ENCODE assay signal across 10 cellular contexts in the genomic region with DNA sequence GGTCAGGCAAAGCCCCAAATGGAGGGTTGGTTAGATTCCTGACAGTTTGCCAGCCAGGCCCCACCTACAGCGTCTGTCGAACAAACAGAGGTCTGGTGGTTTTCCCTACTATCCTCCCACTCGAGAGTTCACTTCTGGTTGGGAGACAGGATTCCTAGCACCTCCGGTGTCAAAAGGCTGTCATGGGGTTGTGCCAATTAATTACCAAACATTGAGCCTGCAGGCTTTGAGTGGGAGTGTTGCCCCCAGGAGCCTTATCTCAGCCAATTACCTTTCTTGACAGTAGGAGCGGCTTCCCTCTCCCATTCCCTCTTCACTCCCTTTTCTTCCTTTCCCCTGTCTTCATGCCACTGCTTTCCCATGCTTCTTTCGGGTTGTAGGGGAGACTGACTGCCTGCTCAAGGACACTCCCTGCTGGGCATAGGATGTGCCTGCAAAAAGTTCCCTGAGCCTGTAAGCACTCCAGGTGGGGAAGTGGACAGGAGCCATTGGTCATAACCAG. TPM values are rescaled to one million over a fixed set of nuclear protein-coding genes. Genes with fewer than 3 reads are reported as not detected.
DNase-seq lines count a peak whose midpoint lies in the region; ATAC-seq, FAIRE-seq and TF ChIP-seq lines count a peak whose summit lies in the region.
"Had no signal": no experiment of that assay in that cellular context is flagged by ENCODE, and none has a peak within 500 bp of the region (broad histone marks: within the 10 kb centered on the region; RNA-seq: fewer than 3 reads in every experiment).

No MANE protein-coding gene starts in this region.

- no peaks in the 10 kb centered on the region for H3K79me1 ChIP-seq in H1 (ENCODE audit: low read depth, low read length)

- H4K8ac ChIP-seq in H1 (ENCODE audit: extremely low read depth, insufficient read depth, low read length), result no peak overlapping the region

- ATAC-seq in T-cell (replicated peaks in 1 of 4), result no peak

- H3K4me1 Mint-ChIP-seq in neural crest cell (no peaks in the 10 kb centered on the region), T-cell (peaks cover 7 to 16% (median 13%) of the 10 kb centered on the region in 3 donors)

- H3K56ac ChIP-seq in H1 (replicated peaks; ENCODE audit: insufficient read length, low read depth, low read length), result no peak overlapping the region

- H3K36me3 Mint-ChIP-seq in neural crest cell (ENCODE audit: low read depth), result peaks cover 11% of the 10 kb centered on the region
- peaks cover 43% of the 10 kb centered on the region for H3K36me3 Mint-ChIP-seq in T-cell

- H3K4ac ChIP-seq in H1 (replicated peaks; ENCODE audit: insufficient read length, low read depth, low read length), result no peak overlapping the region

- CTCF ChIA-PET in H1 (lab: Charles Lee; ENCODE audit: partially characterized antibody) (interaction anchor here (0.5 to 1.2 kb wide), 5 partner anchors 13 to 53 kb away, joined by 3 read pairs; no protein-coding TSS in a partner anchor), T-cell (lab: Charles Lee) (no interaction called here)

- no peak overlapping the region for H3K18ac ChIP-seq in H1 (ENCODE audit: extremely low read depth, low read length)

- no peak for TF ChIP-seq EP300 in H1 (IDR thresholded peaks at IDR 0.05; ENCODE audit: borderline replicate concordance in 1 of 2, low read depth in 2 of 2, low read length in 2 of 2)

- H4K5ac ChIP-seq in H1 (ENCODE audit: insufficient read length, low read depth, low read length), result no peak overlapping the region

- H4K91ac ChIP-seq in H1 (replicated peaks; ENCODE audit: insufficient read length, low read length), result no peak overlapping the region

- H3K27me3 Mint-ChIP-seq in neural crest cell (ENCODE audit: low read depth), result no peaks in the 10 kb centered on the region
- no peaks in the 10 kb centered on the region for H3K27me3 Mint-ChIP-seq in T-cell

- peak; percentile 39 to 47; a peak in 3 of 4 replicates for TF ChIP-seq RAD21 in H1 (IDR thresholded peaks at IDR 0.05 in 1 of 2, conservative IDR thresholded peaks at IDR 0.05 in 1 of 2; ENCODE audit: low read depth in 2 of 2, low read length in 2 of 2)

- POLR2A ChIA-PET in H1 (lab: Charles Lee; ENCODE audit: partially characterized antibody), result interaction anchor here (1.1 kb wide), 1 partner anchor 37 kb away, joined by 3 read pairs; no protein-coding TSS in a partner anchor
- POLR2A ChIA-PET in T-cell (lab: Charles Lee), result no interaction called here

- peaks cover 0 to 7% of the 10 kb centered on the region in 2 experiments for H4K20me1 ChIP-seq in H1 (replicated peaks in 1 of 2; ENCODE audit: control insufficient read depth in 1 of 2, insufficient read depth in 2 of 2, low read length in 2 of 2)

- H2BK12ac ChIP-seq in H1 (ENCODE audit: low read depth, low read length), result no peak overlapping the region

- no peak overlapping the region for H3K23ac ChIP-seq in H1 (ENCODE audit: insufficient read length)

- intact Hi-C loops in lower leg skin (cut with DNase I; ENCODE audit: low total_unique reads), result no loop called here

- H3K27ac Mint-ChIP-seq in neural crest cell (ENCODE audit: unreplicated experiment), result no peak overlapping the region
- peak overlapping the region in 1 of 2 donors; percentile 36 for H3K27ac Mint-ChIP-seq in T-cell

- no peak overlapping the region for H2AFZ ChIP-seq in H1 (ENCODE audit: low read length)

- peaks cover 9 to 63% (median 57%) of the 10 kb centered on the region in 4 experiments for H3K36me3 ChIP-seq in H1 (ENCODE audit: control insufficient read depth in 2 of 4, insufficient read depth in 4 of 4, low read length in 3 of 4)

- 89% methylated on average over 6 of the region's 6 CpGs; no CpG with 5 or more reads in 1 of the 2 experiments for WGBS in H1 (ENCODE audit: extremely low coverage in 1 of 2, insufficient coverage in 1 of 2, insufficient read length in 1 of 2, insufficient replicate concordance in 2 of 2, low coverage in 1 of 2, low lambda C conversion rate in 2 of 2, missing lambda C conversion rate in 1 of 2), 2 experiments
- 34 to 40% methylated on average over 6 of the region's 6 CpGs for WGBS in lower leg skin, 2 donors

- no peak overlapping the region for H2AK5ac ChIP-seq in H1 (ENCODE audit: low read depth, low read length)

- no peak overlapping the region for H3K4me3 ChIP-seq in H1 (ENCODE audit: extremely low read depth in 1 of 4, insufficient read depth in 2 of 4, low read depth in 3 of 4, low read length in 4 of 4)
- H3K4me3 ChIP-seq in lower leg skin (ENCODE audit: low read depth, poor library complexity, severe bottlenecking), result no peak overlapping the region
- H3K4me3 ChIP-seq: thyroid gland had no signal

- H3K4me1 ChIP-seq in H1 (replicated peaks in 1 of 4; ENCODE audit: control insufficient read depth in 3 of 4, insufficient read depth in 4 of 4, low read length in 3 of 4), result no peaks in the 10 kb centered on the region

- no peak overlapping the region for H2BK5ac ChIP-seq in H1 (ENCODE audit: low read depth, low read length)

- H3K27me3 ChIP-seq in H1 (replicated peaks in 1 of 4; ENCODE audit: control insufficient read depth in 3 of 4, extremely low read depth in 1 of 4, insufficient read depth in 3 of 4, low read length in 3 of 4), result no peaks in the 10 kb centered on the region
- H3K27me3 ChIP-seq: thyroid gland had no signal

- in situ Hi-C loops in G401 (cut with HindIII; ENCODE audit: low sequenced_read_pairs), result no loop called here

- H3K9ac ChIP-seq in H1 (replicated peaks in 1 of 4; ENCODE audit: extremely low read depth in 1 of 4, low read depth in 3 of 4, low read length in 3 of 4), result no peak overlapping the region

- no peaks in the 10 kb centered on the region for H3K79me2 ChIP-seq in H1 (ENCODE audit: control insufficient read depth in 1 of 2, insufficient read depth in 2 of 2, low read length in 2 of 2)

- H3K23me2 ChIP-seq in H1 (ENCODE audit: low read depth, low read length), result no peaks in the 10 kb centered on the region

- DNase-seq in G401 (ENCODE audit: low spot score) (peak; percentile 40), M059J (ENCODE audit: low read depth) (peak; percentile 47), H1 (ENCODE audit: low read depth in 1 of 2, low spot score in 2 of 2) (no peak), neural crest cell (ENCODE audit: low read depth, low spot score) (no peak), lower leg skin (ENCODE audit: low spot score in 2 of 2) (no peak), NCI-H146 treated with DMSO at 0.1 percent for 48 hours (lab: John Stamatoyannopoulos, UW; ENCODE audit: unreplicated experiment) (no peak), T-cell (no peak), CD1c-positive myeloid dendritic cell (ENCODE audit: extremely low spot score) (no peak)
- DNase-seq: activated T-cell treated with anti-CD3 and anti-CD28 coated beads, Interleukin-2, amount 50 U/mL, for 1 hour had no signal

- H3K9me3 Mint-ChIP-seq in neural crest cell (no peaks in the 10 kb centered on the region), T-cell (no peaks in the 10 kb centered on the region)

- no peaks in the 10 kb centered on the region for H3K9me3 ChIP-seq in H1 (ENCODE audit: insufficient read depth in 2 of 2, low read depth in 1 of 2, low read length in 1 of 2)
- H3K9me3 ChIP-seq: thyroid gland had no signal

- no peak overlapping the region for H2BK15ac ChIP-seq in H1 (ENCODE audit: low read length)

- no peak for FAIRE-seq in H1 (lab: Jason Lieb, UNC)

- H2BK20ac ChIP-seq in H1 (ENCODE audit: low read length), result no peak overlapping the region

- no peak for TF ChIP-seq POLR2A in H1 (IDR thresholded peaks at IDR 0.05; ENCODE audit: control extremely low read depth in 1 of 2, low read depth in 2 of 2, low read length in 2 of 2)
- no peak for TF ChIP-seq POLR2A in lower leg skin (IDR thresholded peaks at IDR 0.05)

- no peak overlapping the region for H2BK120ac ChIP-seq in H1 (replicated peaks; ENCODE audit: low read depth, low read length)

- H3K27ac ChIP-seq in H1 (ENCODE audit: low read depth, low read length), result no peak overlapping the region
- H3K27ac ChIP-seq: thyroid gland had no signal

- no peak overlapping the region for H3K14ac ChIP-seq in H1 (ENCODE audit: insufficient read length)

- no peak overlapping the region for H3K4me2 ChIP-seq in H1 (ENCODE audit: insufficient read depth in 1 of 2, low read depth in 2 of 2, low read length in 2 of 2)

- H3K4me3 Mint-ChIP-seq in neural crest cell (peak overlapping the region; percentile 38), T-cell (no peak overlapping the region)

- peak; percentile 38 to 58 (median 51) for TF ChIP-seq CTCF in H1 (IDR thresholded peaks at IDR 0.05; ENCODE audit: control extremely low read depth in 1 of 3, insufficient read depth in 1 of 3, low read depth in 1 of 3, low read length in 3 of 3)
- TF ChIP-seq CTCF in neural crest cell (conservative IDR thresholded peaks at IDR 0.05), result peak; percentile 39
- no peak for TF ChIP-seq CTCF in lower leg skin (IDR thresholded peaks at IDR 0.05)

RNA-seq across cellular contexts. Expression of gene TTC36, which starts 4.7 kb away (rescaled TPM):
- 3.3 TPM in 1 of 2 replicates, not detected in the other for total RNA-seq in G401 (2014; rRNA removed; shearing (Covaris generic))
- 0.32 TPM in 1 of 2 replicates, not detected in the other for total RNA-seq in M059J (2014; rRNA removed; shearing (Covaris generic))
- not detected in 2 replicates for total RNA-seq in H1 (2021; fragmentation: NEBNext Ultra II Directional; extraction: Animal tissue kit (Norgen Biotek cat#: 25700))
- 0.14 TPM in 1 of 2 replicates, not detected in the other for polyA plus RNA-seq in H1 (2011; rRNA removed)
- polyA plus RNA-seq in H1 (2011; cell fraction: cytosol; rRNA removed), result 0.09 TPM
- polyA plus RNA-seq in H1 (2011; cell fraction: nucleus; rRNA removed), result 0.50 TPM
- polyA plus RNA-seq in H1 (2012, experiment 1 of 2), result 0.23 TPM in 1 of 4 replicates, not detected in the others
- polyA plus RNA-seq in H1 (2012, experiment 2 of 2), result not detected
- 0.18 TPM for polyA plus RNA-seq in H1 (2013, experiment 1 of 2)
- 0.11 TPM for polyA plus RNA-seq in H1 (2013, experiment 2 of 2)
- polyA minus RNA-seq in H1 (2011; rRNA and poly(A)+ RNA removed), result not detected in 2 replicates
- polyA minus RNA-seq in H1 (2011; cell fraction: cytosol; rRNA and poly(A)+ RNA removed), result not detected
- polyA minus RNA-seq in H1 (2011; cell fraction: nucleus; rRNA and poly(A)+ RNA removed), result 1.1 TPM
- 1.1 and 1.2 TPM in 2 replicates for total RNA-seq in neural crest cell
- total RNA-seq in lower leg skin, result under 1 TPM in 2 of 4 donors, not detected in 2; 0.27 to 0.42 TPM
- total RNA-seq in T-cell, result 1 to 10 TPM in 4 of 5 donors, under 1 TPM in 1; 0.53 to 1.7 (median 1.2) TPM

RNA-seq across cellular contexts. Expression of gene TMEM25, which starts 8.4 kb away (rescaled TPM):
- total RNA-seq in G401 (2014; rRNA removed; shearing (Covaris generic)), result 22.0 and 23.1 TPM in 2 replicates
- 20.9 and 22.0 TPM in 2 replicates for total RNA-seq in M059J (2014; rRNA removed; shearing (Covaris generic))
- 13.7 and 18.3 TPM in 2 replicates for total RNA-seq in H1 (2021; fragmentation: NEBNext Ultra II Directional; extraction: Animal tissue kit (Norgen Biotek cat#: 25700))
- polyA plus RNA-seq in H1 (2011; rRNA removed), result 26.8 and 37.0 TPM in 2 replicates
- 22.2 TPM for polyA plus RNA-seq in H1 (2011; cell fraction: cytosol; rRNA removed)
- polyA plus RNA-seq in H1 (2011; cell fraction: nucleus; rRNA removed), result 82.9 TPM
- 12.2 to 17.9 TPM (median 17.0 TPM) in 4 replicates for polyA plus RNA-seq in H1 (2012, experiment 1 of 2)
- polyA plus RNA-seq in H1 (2012, experiment 2 of 2), result 11.2 TPM
- 17.1 TPM for polyA plus RNA-seq in H1 (2013, experiment 1 of 2)
- 16.4 TPM for polyA plus RNA-seq in H1 (2013, experiment 2 of 2)
- 16.9 and 24.1 TPM in 2 replicates for polyA minus RNA-seq in H1 (2011; rRNA and poly(A)+ RNA removed)
- polyA minus RNA-seq in H1 (2011; cell fraction: cytosol; rRNA and poly(A)+ RNA removed), result 16.4 TPM
- 36.3 TPM for polyA minus RNA-seq in H1 (2011; cell fraction: nucleus; rRNA and poly(A)+ RNA removed)
- 27.6 and 28.6 TPM in 2 replicates for total RNA-seq in neural crest cell
- 10 to 100 TPM; 18.8 to 22.8 (median 21.0) TPM for total RNA-seq in lower leg skin
- 10 to 100 TPM; 19.9 to 31.7 (median 25.3) TPM for total RNA-seq in T-cell

RNA-seq across cellular contexts. Expression of gene IFT46, which starts 43.1 kb away (rescaled TPM):
- 8.5 and 8.7 TPM in 2 replicates for total RNA-seq in G401 (2014; rRNA removed; shearing (Covaris generic))
- 52.3 and 55.3 TPM in 2 replicates for total RNA-seq in M059J (2014; rRNA removed; shearing (Covaris generic))
- 11.2 and 11.5 TPM in 2 replicates for total RNA-seq in H1 (2021; fragmentation: NEBNext Ultra II Directional; extraction: Animal tissue kit (Norgen Biotek cat#: 25700))
- polyA plus RNA-seq in H1 (2011; rRNA removed), result 10.3 and 12.3 TPM in 2 replicates
- 14.9 TPM for polyA plus RNA-seq in H1 (2011; cell fraction: cytosol; rRNA removed)
- polyA plus RNA-seq in H1 (2011; cell fraction: nucleus; rRNA removed), result 8.9 TPM
- 6.6 to 9.9 TPM (median 8.1 TPM) in 4 replicates for polyA plus RNA-seq in H1 (2012, experiment 1 of 2)
- 5.2 TPM for polyA plus RNA-seq in H1 (2012, experiment 2 of 2)
- 8.8 TPM for polyA plus RNA-seq in H1 (2013, experiment 1 of 2)
- polyA plus RNA-seq in H1 (2013, experiment 2 of 2), result 9.4 TPM
- polyA minus RNA-seq in H1 (2011; rRNA and poly(A)+ RNA removed), result 14.8 and 15.0 TPM in 2 replicates
- 5.4 TPM for polyA minus RNA-seq in H1 (2011; cell fraction: cytosol; rRNA and poly(A)+ RNA removed)
- 7.8 TPM for polyA minus RNA-seq in H1 (2011; cell fraction: nucleus; rRNA and poly(A)+ RNA removed)
- total RNA-seq in neural crest cell (24.2 and 24.4 TPM in 2 replicates), lower leg skin (10 to 100 TPM; 14.7 to 20.1 (median 16.1) TPM), T-cell (10 to 100 TPM in 3 of 5 donors, 1 to 10 TPM in 2; 7.0 to 12.4 (median 11.3) TPM)

RNA-seq across cellular contexts. Expression of gene ARCN1, which starts 49.6 kb away (rescaled TPM):
- 88.3 and 91.9 TPM in 2 replicates for total RNA-seq in G401 (2014; rRNA removed; shearing (Covaris generic))
- total RNA-seq in M059J (2014; rRNA removed; shearing (Covaris generic)), result 246 and 304 TPM in 2 replicates
- total RNA-seq in H1 (2021; fragmentation: NEBNext Ultra II Directional; extraction: Animal tissue kit (Norgen Biotek cat#: 25700)), result 132 and 137 TPM in 2 replicates
- polyA plus RNA-seq in H1 (2011; rRNA removed), result 82.1 and 146 TPM in 2 replicates
- polyA plus RNA-seq in H1 (2011; cell fraction: cytosol; rRNA removed), result 116 TPM
- polyA plus RNA-seq in H1 (2011; cell fraction: nucleus; rRNA removed), result 39.9 TPM
- polyA plus RNA-seq in H1 (2012, experiment 1 of 2), result 85.3 to 107 TPM (median 98.7 TPM) in 4 replicates
- 13.3 TPM for polyA plus RNA-seq in H1 (2012, experiment 2 of 2)
- polyA plus RNA-seq in H1 (2013, experiment 1 of 2), result 103 TPM
- polyA plus RNA-seq in H1 (2013, experiment 2 of 2), result 99.4 TPM
- polyA minus RNA-seq in H1 (2011; rRNA and poly(A)+ RNA removed), result 135 and 136 TPM in 2 replicates
- 75.7 TPM for polyA minus RNA-seq in H1 (2011; cell fraction: cytosol; rRNA and poly(A)+ RNA removed)
- polyA minus RNA-seq in H1 (2011; cell fraction: nucleus; rRNA and poly(A)+ RNA removed), result 32.1 TPM
- total RNA-seq in neural crest cell (122 and 128 TPM in 2 replicates), lower leg skin (10 to 100 TPM; 61.4 to 81.2 (median 70.7) TPM), T-cell (100 to 1,000 TPM in 3 of 5 donors, 10 to 100 TPM in 2; 80.6 to 117 (median 111) TPM)

Comparison
In these comparisons a context has a peak if more than half of its experiments do, and no peak if none do; other contexts are left out.
1. DNase-seq: peak in G401 (single experiment) and M059J (single experiment); none in H1 (0 of 2), neural crest cell (single experiment), lower leg skin (0 of 2), NCI-H146 treated with DMSO at 0.1 percent for 48 hours (single experiment), T-cell (0 of 34) and CD1c-positive myeloid dendritic cell (single experiment).
2. CTCF ChIP-seq: peak in H1 (3 of 3) and neural crest cell (single experiment); none in lower leg skin (0 of 3).